In the genomic region with DNA sequence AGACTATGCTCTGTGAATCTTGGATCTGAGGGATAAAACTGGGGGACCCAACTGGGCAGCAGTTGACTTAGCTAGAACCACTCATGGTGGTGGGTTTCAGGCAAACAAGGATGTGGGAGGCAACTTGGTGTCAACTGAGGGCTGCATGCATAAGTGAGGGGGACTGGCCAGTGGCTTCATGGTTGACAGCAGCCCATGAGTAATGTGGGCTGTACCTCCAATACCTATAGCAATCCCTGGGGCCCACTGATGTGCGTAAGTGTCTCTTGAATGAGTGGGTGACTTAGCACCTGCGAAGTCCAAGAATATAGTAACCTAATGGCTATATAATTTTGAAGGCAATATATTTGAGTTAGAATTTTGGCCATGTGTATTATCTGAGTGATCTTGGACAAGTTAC, we compare ENCODE assay signal across 16 cellular contexts. TPM values are rescaled to one million over a fixed set of nuclear protein-coding genes. Genes with fewer than 3 reads are reported as not detected.
DNase-seq lines count a peak whose midpoint lies in the region; ATAC-seq and TF ChIP-seq lines count a peak whose summit lies in the region.
"Had no signal": no experiment of that assay in that cellular context is flagged by ENCODE, and none has a peak within 500 bp of the region (broad histone marks: within the 10 kb centered on the region; RNA-seq: fewer than 3 reads in every experiment).

No MANE protein-coding gene starts in this region.

- peak overlapping the region in 4 of 8 donors; percentile 5 to 45 (median 18) for H3K4me3 Mint-ChIP-seq in naive B cell

- ATAC-seq in GM18867 (IDR thresholded peaks at IDR 0.05; ENCODE audit: unreplicated experiment) (peak; percentile 49), GM21717 (IDR thresholded peaks at IDR 0.05; ENCODE audit: unreplicated experiment) (peak; percentile 42), HG03139 (IDR thresholded peaks at IDR 0.05; ENCODE audit: unreplicated experiment) (peak; percentile 51), naive B cell (ENCODE audit: low read depth in 2 of 2) (peak; percentile 34 to 60), aorta (ENCODE audit: low FRiP score) (no peak), GM19324 (IDR thresholded peaks at IDR 0.05; ENCODE audit: low FRiP score, unreplicated experiment) (no peak)
- ATAC-seq: effector memory CD8-positive, alpha-beta T cell; lower lobe of right lung had no signal

- H3K36me3 ChIP-seq in aorta (ENCODE audit: control insufficient read depth in 1 of 2, insufficient read depth in 2 of 2, low read length in 1 of 2) = no peaks in the 10 kb centered on the region
- H3K36me3 ChIP-seq in colonic mucosa = no peaks in the 10 kb centered on the region
- H3K36me3 ChIP-seq: lower lobe of right lung, tibial nerve had no signal

- WGBS in aorta, 2 donors = 98 to 100% methylated on average over 2 of the region's 2 CpGs

- H3K27me3 ChIP-seq in aorta (ENCODE audit: control insufficient read depth in 1 of 2, insufficient read depth in 2 of 2, low read length in 1 of 2) (no peaks in the 10 kb centered on the region), colonic mucosa (no peaks in the 10 kb centered on the region)
- H3K27me3 ChIP-seq: tibial nerve had no signal

- intact Hi-C loops in aorta (cut with DNase I) = no loop called here
- intact Hi-C loops in colonic mucosa (cut with DNase I) = no loop called here

- DNase-seq in naive B cell = peak; percentile 40
- DNase-seq in aorta = no peak
- DNase-seq in colonic mucosa = no peak
- DNase-seq in NCI-H510A treated with DMSO at 0.1 percent for 48 hours (lab: John Stamatoyannopoulos, UW) = no peak
- DNase-seq: amygdala; effector memory CD8-positive, alpha-beta T cell; head of caudate nucleus; lower lobe of right lung; NCI-H146; NK-92 treated with Interleukin-12 subunit alpha and Interleukin-12 subunit beta, amount 100 ng/mL, for 24 hours; T-helper 2 cell had no signal

- H3K27ac Mint-ChIP-seq in naive B cell = peak overlapping the region in 5 of 6 donors; percentile 7 to 97 (median 88)

- H3K27me3 Mint-ChIP-seq in naive B cell = no peaks in the 10 kb centered on the region
- H3K27me3 Mint-ChIP-seq: effector memory CD8-positive, alpha-beta T cell had no signal

- H3K9me3 ChIP-seq in aorta (ENCODE audit: control insufficient read depth, low read length) (no peaks in the 10 kb centered on the region), colonic mucosa (no peaks in the 10 kb centered on the region)
- H3K9me3 ChIP-seq: lower lobe of right lung, tibial nerve had no signal

- no peaks in the 10 kb centered on the region for H3K4me1 ChIP-seq in aorta (ENCODE audit: control insufficient read depth in 1 of 2, insufficient read depth in 2 of 2, low read length in 2 of 2)
- peaks cover 11% of the 10 kb centered on the region for H3K4me1 ChIP-seq in colonic mucosa

- H3K9ac ChIP-seq in colonic mucosa (ENCODE audit: low read depth in 2 of 2, low read length in 2 of 2) = no peak overlapping the region

- no peak overlapping the region for H3K27ac ChIP-seq in aorta (ENCODE audit: low read depth in 1 of 2, low read length in 2 of 2)
- no peak overlapping the region for H3K27ac ChIP-seq in colonic mucosa
- H3K27ac ChIP-seq: lower lobe of right lung, tibial nerve had no signal

- no peak overlapping the region for H3K4me3 ChIP-seq in aorta (ENCODE audit: low read length in 2 of 2)
- H3K4me3 ChIP-seq in colonic mucosa = no peak overlapping the region
- H3K4me3 ChIP-seq: lower lobe of right lung, tibial nerve had no signal

- no peak for TF ChIP-seq CTCF in colonic mucosa (IDR thresholded peaks at IDR 0.05)

- H3K4me1 Mint-ChIP-seq in naive B cell = peaks cover 48 to 75% (median 65%) of the 10 kb centered on the region in 3 donors

- no peaks in the 10 kb centered on the region for H3K9me3 Mint-ChIP-seq in naive B cell
- H3K9me3 Mint-ChIP-seq: effector memory CD8-positive, alpha-beta T cell had no signal

- no peaks in the 10 kb centered on the region for H3K36me3 Mint-ChIP-seq in naive B cell

RNA-seq across cellular contexts. Expression of a gene that starts 13.7 kb away (rescaled TPM):
- polyA plus RNA-seq in naive B cell (ENCODE audit: low read depth in 6 of 6) (100 to 1,000 TPM in 2 of 6 donors, 10 to 100 TPM in 4; 75.2 to 122 (median 90.8) TPM), aorta (10 to 100 TPM; 17.0 to 57.9 TPM)
- total RNA-seq in aorta (10 to 100 TPM; 80.3 to 85.4 TPM), colonic mucosa (10 to 100 TPM in 1 of 2 donors, 1 to 10 TPM in 1; 6.8 to 12.6 TPM)

Comparison
In these comparisons a context has a peak if more than half of its experiments do, and no peak if none do; other contexts are left out.
1. ATAC-seq: peak in GM18867 (single experiment), GM21717 (single experiment), HG03139 (single experiment) and naive B cell (2 of 2); none in aorta (single experiment) and GM19324 (single experiment).
2. RNA of a gene that starts 13.7 kb away (total RNA-seq): 80.3 to 85.4 TPM in aorta; 6.8 to 12.6 TPM in colonic mucosa; every median in the first group is over 4 times any median in the second.